17 cellular contexts compared by ENCODE assay signal in the genomic region with DNA sequence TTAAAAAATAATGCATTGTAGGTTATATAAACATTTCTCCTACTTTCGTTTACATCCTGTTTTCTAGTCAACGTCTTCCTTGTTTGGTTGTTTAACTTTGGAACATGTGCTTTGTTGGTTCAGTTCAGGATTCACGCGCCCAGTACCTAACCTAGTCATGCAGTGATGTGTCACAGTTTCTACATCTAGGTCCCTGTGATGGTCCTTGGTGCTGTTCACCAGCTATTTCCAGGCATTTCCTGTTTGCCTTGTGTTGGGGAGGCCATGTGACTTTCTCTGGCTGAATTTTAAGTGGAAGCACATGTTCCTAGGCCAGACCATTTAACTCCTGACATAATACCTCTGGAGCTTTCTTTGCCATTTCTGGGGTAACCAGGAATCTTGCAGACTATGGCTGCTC.
A peak's percentile ranks its signal among the peaks of the same experiment; 100 is the strongest.
DNase-seq lines count a peak whose midpoint lies in the region; ATAC-seq and TF ChIP-seq lines count a peak whose summit lies in the region.
"Had no signal": no experiment of that assay in that cellular context is flagged by ENCODE, and none has a peak within 500 bp of the region (broad histone marks: within the 10 kb centered on the region; RNA-seq: fewer than 3 reads in every experiment).

No MANE protein-coding gene starts in this region.

- no peak overlapping the region for H3K9ac ChIP-seq in BLaER1

- peaks cover 3% of the 10 kb centered on the region; the same call in 1 of the 2 replicates for H3K36me3 ChIP-seq in BLaER1
- H3K36me3 ChIP-seq: heart right ventricle, spleen had no signal

- no peak for ATAC-seq in GM21381 (IDR thresholded peaks at IDR 0.05; ENCODE audit: unreplicated experiment)
- ATAC-seq: heart right ventricle had no signal

- TF ChIP-seq CTCF in epithelial cell of esophagus (IDR thresholded peaks at IDR 0.05; ENCODE audit: insufficient read depth, low read depth, low read length, missing control alignments), result no peak

- H3K4me1 ChIP-seq in BLaER1, result peaks cover 25% of the 10 kb centered on the region
- H3K4me1 ChIP-seq: heart right ventricle, spleen had no signal

- H3K9me3 ChIP-seq in BLaER1, result peaks cover 95% of the 10 kb centered on the region

- no peaks in the 10 kb centered on the region for H4K20me1 ChIP-seq in BLaER1

- DNase-seq in HT1080 (ENCODE audit: low read depth), result peak; percentile 67
- DNase-seq in epithelial cell of esophagus (ENCODE audit: low read depth), result peak; percentile 67
- DNase-seq in lung microvascular endothelial cell (ENCODE audit: low read depth in 2 of 2), result peak; percentile 43 to 69
- DNase-seq in DMS79 (lab: John Stamatoyannopoulos, UW), result no peak
- DNase-seq in NCI-H146 treated with DMSO at 0.1 percent for 48 hours (lab: John Stamatoyannopoulos, UW; ENCODE audit: unreplicated experiment), result no peak
- DNase-seq in islet precursor cell, result no peak
- DNase-seq: activated naive CD4-positive, alpha-beta T cell treated with anti-CD3 and anti-CD28 coated beads, Interleukin-2, amount 10 ng/mL, durations not matched to agents 7 days and 5 days; CD4-positive, CD25-positive, alpha-beta regulatory T cell; effector memory CD4-positive, alpha-beta T cell; heart right ventricle; NCI-H1105 treated with DMSO at 0.1 percent for 48 hours; NCI-H510A treated with DMSO at 0.1 percent for 48 hours; OCI-M1; spleen; SW 1271 had no signal

- H3K4me3 ChIP-seq in BLaER1 (no peak overlapping the region), epithelial cell of esophagus (ENCODE audit: low read length) (no peak overlapping the region)
- H3K4me3 ChIP-seq: heart right ventricle, spleen had no signal

- H3K27me3 ChIP-seq in BLaER1, result no peaks in the 10 kb centered on the region
- H3K27me3 ChIP-seq: heart right ventricle, spleen had no signal

- peak overlapping the region; percentile 17; the same call in 1 of the 2 replicates for H3K4me2 ChIP-seq in BLaER1

- no peak overlapping the region for H3K27ac ChIP-seq in BLaER1
- H3K27ac ChIP-seq: heart right ventricle, spleen had no signal

Comparison
In these comparisons a context has a peak if more than half of its experiments do, and no peak if none do; other contexts are left out.
1. DNase-seq: peak in HT1080 (single experiment), epithelial cell of esophagus (single experiment) and lung microvascular endothelial cell (2 of 2); none in DMS79 (single experiment), NCI-H146 treated with DMSO at 0.1 percent for 48 hours (single experiment) and islet precursor cell (single experiment).